Comparison of ENCODE assay signal across 8 cellular contexts in genomic region chr5:169583424-169584215, GRCh38. TPM values are rescaled to one million over a fixed set of nuclear protein-coding genes. Genes with fewer than 3 reads are reported as not detected.
DNase-seq lines count a peak whose midpoint lies in the region; ATAC-seq, FAIRE-seq and TF ChIP-seq lines count a peak whose summit lies in the region.

A gene with protein sequence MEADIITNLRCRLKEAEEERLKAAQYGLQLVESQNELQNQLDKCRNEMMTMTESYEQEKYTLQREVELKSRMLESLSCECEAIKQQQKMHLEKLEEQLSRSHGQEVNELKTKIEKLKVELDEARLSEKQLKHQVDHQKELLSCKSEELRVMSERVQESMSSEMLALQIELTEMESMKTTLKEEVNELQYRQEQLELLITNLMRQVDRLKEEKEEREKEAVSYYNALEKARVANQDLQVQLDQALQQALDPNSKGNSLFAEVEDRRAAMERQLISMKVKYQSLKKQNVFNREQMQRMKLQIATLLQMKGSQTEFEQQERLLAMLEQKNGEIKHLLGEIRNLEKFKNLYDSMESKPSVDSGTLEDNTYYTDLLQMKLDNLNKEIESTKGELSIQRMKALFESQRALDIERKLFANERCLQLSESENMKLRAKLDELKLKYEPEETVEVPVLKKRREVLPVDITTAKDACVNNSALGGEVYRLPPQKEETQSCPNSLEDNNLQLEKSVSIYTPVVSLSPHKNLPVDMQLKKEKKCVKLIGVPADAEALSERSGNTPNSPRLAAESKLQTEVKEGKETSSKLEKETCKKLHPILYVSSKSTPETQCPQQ (plus strand): TSS chr5:169583773. CDS start chr5:169588417, 4,644 bp downstream.

- TF ChIP-seq CTCF in D721Med (IDR thresholded peaks at IDR 0.05; ENCODE audit: insufficient read depth, missing control alignments) (no peak), OCI-LY7 (conservative IDR thresholded peaks at IDR 0.05; ENCODE audit: low read length) (no peak)

- peak; percentile 94 for ATAC-seq in GM21526 (IDR thresholded peaks at IDR 0.05; ENCODE audit: low FRiP score, unreplicated experiment)

- DNase-seq in D721Med (ENCODE audit: insufficient read length, low spot score), result peak; percentile 21
- DNase-seq in HuH-7.5 (ENCODE audit: low spot score), result peak; percentile 66
- DNase-seq in OCI-LY7 (ENCODE audit: low spot score), result peak; percentile 97
- DNase-seq in activated T-cell treated with anti-CD3 and anti-CD28 coated beads for 1 hour (ENCODE audit: low read depth), result peak; percentile 92
- DNase-seq in epidermal melanocyte (ENCODE audit: insufficient read length, low spot score), result peak; percentile 60
- DNase-seq in middle frontal gyrus (ENCODE audit: extremely low spot score, low spot score), result peak; percentile 91
- peak; percentile 78 to 90 for DNase-seq in stimulated activated CD8-positive, alpha-beta memory T cell treated with anti-CD3 and anti-CD28 coated beads, Interleukin-2, amount 100 ng/mL, for 48 hours (ENCODE audit: low read depth in 2 of 2)

- BruUV-seq in OCI-LY7 (replicated peaks; lab: Mats Ljungman, UMichigan), result TSS peak; percentile 76

- H4K20me1 ChIP-seq in OCI-LY7 (ENCODE audit: insufficient read depth, low read length), result peaks cover 11% of the 10 kb centered on the region; the same call in 1 of the 2 replicates

- POLR2A ChIA-PET in OCI-LY7 (lab: Charles Lee), result interaction anchor here (0.6 to 2.1 kb wide), 17 partner anchors 12 to 1806 kb away, joined by 3 to 13 read pairs (median 3); partner anchors contain the start of gene DOCK2

- peaks cover 13% of the 10 kb centered on the region for H3K4me1 ChIP-seq in OCI-LY7 (ENCODE audit: insufficient read depth, low read length, poor library complexity, severe bottlenecking)

- no peak for FAIRE-seq in D721Med (lab: Jason Lieb, UNC)

- peaks cover 17% of the 10 kb centered on the region for H3K36me3 ChIP-seq in OCI-LY7 (ENCODE audit: insufficient read depth, low read length)

- no peaks in the 10 kb centered on the region for H3K9me2 ChIP-seq in OCI-LY7 (ENCODE audit: insufficient read depth, low read length)

- peaks cover 46% of the 10 kb centered on the region for H3K79me2 ChIP-seq in OCI-LY7 (ENCODE audit: insufficient read depth, low read depth, low read length)

- peak within 1 kb of the TSS; percentile 98 for H2AFZ ChIP-seq in OCI-LY7 (ENCODE audit: low read length)

- intact Hi-C loops in OCI-LY7 (cut with micrococcal nuclease; ENCODE audit: unreplicated experiment), result loop anchor here (1.0 to 10.0 kb wide), 6 partner anchors 54 to 1801 kb away; partner anchors contain the start of genes DOCK2, NPM1, PANK3 and RARS1

- H3K9me3 ChIP-seq in OCI-LY7 (ENCODE audit: low read length), result no peaks in the 10 kb centered on the region

- H3K4me2 ChIP-seq in OCI-LY7 (ENCODE audit: low read length), result peak within 1 kb of the TSS; percentile 78

- peak within 1 kb of the TSS; percentile 55 for H3K27ac ChIP-seq in OCI-LY7 (ENCODE audit: low read depth, low read length, poor library complexity, severe bottlenecking)

- CTCF ChIA-PET in OCI-LY7 (lab: Charles Lee; ENCODE audit: unreplicated experiment), result interaction anchor here (0.9 kb wide), 1 partner anchor 411 kb away, joined by 3 read pairs; no protein-coding TSS in a partner anchor

- peak within 1 kb of the TSS; percentile 79 for H3K4me3 ChIP-seq in OCI-LY7 (ENCODE audit: low read depth, low read length, poor library complexity, severe bottlenecking)

RNA-seq across cellular contexts. Expression of the gene that starts here (rescaled TPM):
- 27.4 and 40.4 TPM in 2 replicates for total RNA-seq in OCI-LY7 (2014; rRNA removed; shearing (Covaris generic))
- 65.9 and 69.2 TPM in 2 replicates for total RNA-seq in OCI-LY7 (2022)

Comparison
In these comparisons a context has a peak if more than half of its experiments do, and no peak if none do; other contexts are left out.
1. Peak in every context shown above with its lines: DNase-seq, ATAC-seq, H3K4me3 ChIP-seq and H3K27ac ChIP-seq.
2. DNase-seq: peak in every context shown above with its lines; median percentile 97 in OCI-LY7; 92 in activated T-cell treated with anti-CD3 and anti-CD28 coated beads for 1 hour; 91 in middle frontal gyrus; 84 in stimulated activated CD8-positive, alpha-beta memory T cell treated with anti-CD3 and anti-CD28 coated beads, Interleukin-2, amount 100 ng/mL, for 48 hours; 66 in HuH-7.5; 60 in epidermal melanocyte; 21 in D721Med.